In the genomic region with DNA sequence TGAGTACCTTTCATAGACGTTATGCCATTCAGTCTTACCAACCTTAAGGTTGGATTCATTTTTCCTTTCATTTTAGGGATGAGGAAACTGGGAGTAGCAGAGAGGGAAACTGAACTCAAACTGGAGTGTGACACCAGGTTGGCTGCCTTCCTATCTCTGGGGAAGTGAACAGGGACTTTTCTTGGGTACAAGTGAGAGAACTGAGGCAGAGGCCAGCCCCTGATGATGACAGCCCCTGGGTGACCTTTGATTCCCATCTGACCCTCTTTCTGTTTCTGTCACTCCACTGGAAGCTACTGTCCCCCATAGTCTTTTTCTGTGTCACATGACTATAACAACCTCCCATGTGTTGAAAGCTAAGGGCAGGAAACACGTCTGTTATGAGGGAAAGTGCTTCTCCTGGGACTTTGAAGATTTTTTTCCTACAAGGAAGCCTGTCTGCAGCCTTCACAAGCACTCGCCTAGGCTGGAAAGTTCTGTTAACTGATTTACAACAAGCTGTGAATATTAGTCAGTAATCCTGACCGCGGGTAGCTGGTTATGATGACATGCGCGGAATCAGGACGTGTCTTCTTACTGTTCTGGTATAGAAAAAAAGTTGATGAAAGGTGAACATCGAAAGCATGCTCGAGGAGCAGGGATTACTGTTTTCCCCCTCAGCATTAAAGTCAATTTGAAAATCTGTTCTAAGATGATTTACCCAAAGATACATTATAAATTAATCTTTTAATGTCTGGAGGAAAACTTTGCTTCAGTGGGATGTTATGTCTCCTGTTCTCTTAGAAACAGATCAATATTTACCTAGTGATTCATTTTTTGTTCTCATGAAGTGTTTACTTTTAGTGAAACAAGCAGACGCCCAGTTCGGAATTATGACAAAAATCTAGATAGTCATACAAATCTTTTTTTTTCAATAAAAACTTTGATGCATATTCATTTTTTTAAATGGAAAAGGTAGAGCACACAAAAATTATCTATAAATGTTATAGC, we compare ENCODE assay signal across 1 cellular context.
TF ChIP-seq lines count a peak whose summit lies in the region.

No MANE protein-coding gene starts in this region.

TF ChIP-seq in K562, 482 proteins besides CTCF, POLR2A, EP300 and RAD21:
- TF ChIP-seq TEAD2 (tag; IDR thresholded peaks at IDR 0.05): no peak
- TF ChIP-seq, protein P1, sequence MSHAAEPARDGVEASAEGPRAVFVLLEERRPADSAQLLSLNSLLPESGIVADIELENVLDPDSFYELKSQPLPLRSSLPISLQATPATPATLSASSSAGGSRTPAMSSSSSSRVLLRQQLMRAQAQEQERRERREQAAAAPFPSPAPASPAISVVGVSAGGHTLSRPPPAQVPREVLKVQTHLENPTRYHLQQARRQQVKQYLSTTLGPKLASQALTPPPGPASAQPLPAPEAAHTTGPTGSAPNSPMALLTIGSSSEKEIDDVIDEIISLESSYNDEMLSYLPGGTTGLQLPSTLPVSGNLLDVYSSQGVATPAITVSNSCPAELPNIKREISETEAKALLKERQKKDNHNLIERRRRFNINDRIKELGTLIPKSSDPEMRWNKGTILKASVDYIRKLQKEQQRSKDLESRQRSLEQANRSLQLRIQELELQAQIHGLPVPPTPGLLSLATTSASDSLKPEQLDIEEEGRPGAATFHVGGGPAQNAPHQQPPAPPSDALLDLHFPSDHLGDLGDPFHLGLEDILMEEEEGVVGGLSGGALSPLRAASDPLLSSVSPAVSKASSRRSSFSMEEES (CRISPR knock-in tag; IDR thresholded peaks at IDR 0.05): peak; percentile 57
- TF ChIP-seq, protein P2, sequence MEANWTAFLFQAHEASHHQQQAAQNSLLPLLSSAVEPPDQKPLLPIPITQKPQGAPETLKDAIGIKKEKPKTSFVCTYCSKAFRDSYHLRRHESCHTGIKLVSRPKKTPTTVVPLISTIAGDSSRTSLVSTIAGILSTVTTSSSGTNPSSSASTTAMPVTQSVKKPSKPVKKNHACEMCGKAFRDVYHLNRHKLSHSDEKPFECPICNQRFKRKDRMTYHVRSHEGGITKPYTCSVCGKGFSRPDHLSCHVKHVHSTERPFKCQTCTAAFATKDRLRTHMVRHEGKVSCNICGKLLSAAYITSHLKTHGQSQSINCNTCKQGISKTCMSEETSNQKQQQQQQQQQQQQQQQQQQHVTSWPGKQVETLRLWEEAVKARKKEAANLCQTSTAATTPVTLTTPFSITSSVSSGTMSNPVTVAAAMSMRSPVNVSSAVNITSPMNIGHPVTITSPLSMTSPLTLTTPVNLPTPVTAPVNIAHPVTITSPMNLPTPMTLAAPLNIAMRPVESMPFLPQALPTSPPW (CRISPR knock-in tag; IDR thresholded peaks at IDR 0.05): no peak
TF ChIP-seq in K562: peak in this region for 1.
